In genomic region chr10:7239312-7239985, GRCh38 we compare ENCODE assay signal across 8 cellular contexts.
DNase-seq lines count a peak whose midpoint lies in the region; ATAC-seq and TF ChIP-seq lines count a peak whose summit lies in the region.
"Had no signal": no experiment of that assay in that cellular context is flagged by ENCODE, and none has a peak within 500 bp of the region (broad histone marks: within the 10 kb centered on the region; RNA-seq: fewer than 3 reads in every experiment).

No MANE protein-coding gene starts in this region.

- H3K27me3 Mint-ChIP-seq in activated naive CD8-positive, alpha-beta T cell treated with anti-CD3 and anti-CD28 coated beads for 36 hours: no peaks in the 10 kb centered on the region

- no peak overlapping the region for H3K4me3 Mint-ChIP-seq in activated naive CD8-positive, alpha-beta T cell treated with anti-CD3 and anti-CD28 coated beads for 36 hours

- H3K36me3 ChIP-seq in hepatocyte (replicated peaks; ENCODE audit: insufficient read depth, low read depth): no peaks in the 10 kb centered on the region

- H3K27ac Mint-ChIP-seq in activated naive CD8-positive, alpha-beta T cell treated with anti-CD3 and anti-CD28 coated beads for 36 hours: no peak overlapping the region

- no peak overlapping the region for H2AFZ ChIP-seq in hepatocyte

- peaks cover 37% of the 10 kb centered on the region for H3K4me1 Mint-ChIP-seq in activated naive CD8-positive, alpha-beta T cell treated with anti-CD3 and anti-CD28 coated beads for 36 hours

- H3K9me3 ChIP-seq in hepatocyte (ENCODE audit: low read depth): no peaks in the 10 kb centered on the region

- DNase-seq in activated naive CD8-positive, alpha-beta T cell treated with anti-CD3 and anti-CD28 coated beads for 36 hours: peak; percentile 32
- DNase-seq in cerebellar cortex (ENCODE audit: low spot score) (no peak), SIG-M5 (lab: John Stamatoyannopoulos, UW) (no peak), hepatocyte (ENCODE audit: low spot score) (no peak)
- DNase-seq: Calu3 had no signal

- H3K4me2 ChIP-seq in hepatocyte: no peak overlapping the region

- no peaks in the 10 kb centered on the region for H3K27me3 ChIP-seq in hepatocyte

- no peaks in the 10 kb centered on the region for H3K79me2 ChIP-seq in hepatocyte

- no peak overlapping the region for H3K4me3 ChIP-seq in hepatocyte

- no peak overlapping the region for H3K27ac ChIP-seq in hepatocyte

- peaks cover 79% of the 10 kb centered on the region for H3K36me3 Mint-ChIP-seq in activated naive CD8-positive, alpha-beta T cell treated with anti-CD3 and anti-CD28 coated beads for 36 hours

- TF ChIP-seq CTCF in hepatocyte (IDR thresholded peaks at IDR 0.05; ENCODE audit: poor library complexity): no peak

- no peaks in the 10 kb centered on the region for H3K9me2 ChIP-seq in hepatocyte (replicated peaks; ENCODE audit: insufficient read depth)

- no peaks in the 10 kb centered on the region for H3K4me1 ChIP-seq in hepatocyte (ENCODE audit: insufficient read depth)

- H4K20me1 ChIP-seq in hepatocyte (ENCODE audit: insufficient read depth, poor library complexity, severe bottlenecking): no peaks in the 10 kb centered on the region

- ATAC-seq in GM18519 (IDR thresholded peaks at IDR 0.05; ENCODE audit: low FRiP score, unreplicated experiment): peak; percentile 77
- ATAC-seq in GM19463 (IDR thresholded peaks at IDR 0.05; ENCODE audit: unreplicated experiment): peak; percentile 80
- peak; percentile 60 for ATAC-seq in HG03045 (IDR thresholded peaks at IDR 0.05; ENCODE audit: unreplicated experiment)

- WGBS in hepatocyte (ENCODE audit: low lambda C conversion rate, missing lambda C conversion rate): 78% methylated on average over 5 of the region's 5 CpGs

- H3K9me3 Mint-ChIP-seq in activated naive CD8-positive, alpha-beta T cell treated with anti-CD3 and anti-CD28 coated beads for 36 hours: peaks cover 12% of the 10 kb centered on the region
